In genomic region chr6:15791401-15792137, GRCh38 we compare ENCODE assay signal across 1 cellular context.
A peak's percentile ranks its signal among the peaks of the same experiment; 100 is the strongest.
TF ChIP-seq lines count a peak whose summit lies in the region.

No MANE protein-coding gene starts in this region.

TF ChIP-seq in HepG2, 621 proteins besides CTCF, POLR2A, EP300 and RAD21:
- TF ChIP-seq ZNF687 (CRISPR knock-in tag; IDR thresholded peaks at IDR 0.05): peak; percentile 37
- peak; percentile 75 for TF ChIP-seq ZNF143 (CRISPR knock-in tag; IDR thresholded peaks at IDR 0.05)
- TF ChIP-seq TGIF2 (CRISPR knock-in tag; IDR thresholded peaks at IDR 0.05): peak; percentile 26; the same call in 1 of the 2 replicates
- peak; percentile 26; the same call in 1 of the 2 replicates for TF ChIP-seq ZNF292 (CRISPR knock-in tag; IDR thresholded peaks at IDR 0.05; ENCODE audit: borderline replicate concordance, low read depth)
- no peak for TF ChIP-seq KLF6 (CRISPR knock-in tag; IDR thresholded peaks at IDR 0.05)
- no peak for TF ChIP-seq PHF8 (CRISPR knock-in tag; IDR thresholded peaks at IDR 0.05)
- peak; percentile 59; the same call in 1 of the 2 replicates for TF ChIP-seq ZFX (CRISPR knock-in tag; IDR thresholded peaks at IDR 0.05; ENCODE audit: low read depth)
- TF ChIP-seq NFRKB (IDR thresholded peaks at IDR 0.05): no peak
- 0 out of 2 replicates have a peak, but pooled peaks have one; percentile 36 for TF ChIP-seq ZNF121 (CRISPR knock-in tag; IDR thresholded peaks at IDR 0.05)
- peak; percentile 83 for TF ChIP-seq TEAD3 (CRISPR knock-in tag; optimal IDR thresholded peaks at IDR 0.05; ENCODE audit: borderline replicate concordance)
- 0 out of 2 replicates have a peak, but pooled peaks have one; percentile 34 for TF ChIP-seq TFE3 (CRISPR knock-in tag; IDR thresholded peaks at IDR 0.05)
- TF ChIP-seq HNF1A (IDR thresholded peaks at IDR 0.05; ENCODE audit: low read depth): peak; percentile 61; the same call in 1 of the 2 replicates
- TF ChIP-seq HNF1A (CRISPR knock-in tag; IDR thresholded peaks at IDR 0.05; ENCODE audit: borderline replicate concordance): peak; percentile 66; the same call in 1 of the 2 replicates
- TF ChIP-seq ARID5B (CRISPR knock-in tag; IDR thresholded peaks at IDR 0.05): peak; percentile 34; the same call in 1 of the 2 replicates
- 0 out of 2 replicates have a peak, but pooled peaks have one; percentile 34 for TF ChIP-seq ZMAT3 (CRISPR knock-in tag; conservative IDR thresholded peaks at IDR 0.05)
- no peak for TF ChIP-seq SOX6 (IDR thresholded peaks at IDR 0.05)
- 0 out of 2 replicates have a peak, but pooled peaks have one; percentile 22 for TF ChIP-seq SOX6 (CRISPR knock-in tag; IDR thresholded peaks at IDR 0.05)
- peak; percentile 9; the same call in 1 of the 2 replicates for TF ChIP-seq RXRB (CRISPR knock-in tag; IDR thresholded peaks at IDR 0.05; ENCODE audit: borderline replicate concordance)
- TF ChIP-seq ZNF558 (CRISPR knock-in tag; IDR thresholded peaks at IDR 0.05; ENCODE audit: borderline replicate concordance): no peak
- TF ChIP-seq EHMT2 (IDR thresholded peaks at IDR 0.05; ENCODE audit: borderline replicate concordance, low read depth, low read length): no peak
- TF ChIP-seq MAX (IDR thresholded peaks at IDR 0.05): 0 out of 2 replicates have a peak, but pooled peaks have one; percentile 20
- TF ChIP-seq ATAD3A (CRISPR knock-in tag; IDR thresholded peaks at IDR 0.05): no peak
- peak; percentile 48; the same call in 1 of the 2 replicates for TF ChIP-seq SOX5 (CRISPR knock-in tag; IDR thresholded peaks at IDR 0.05; ENCODE audit: borderline replicate concordance)
- TF ChIP-seq ZFP1 (CRISPR knock-in tag; IDR thresholded peaks at IDR 0.05): no peak
- TF ChIP-seq ELF3 (CRISPR knock-in tag; IDR thresholded peaks at IDR 0.05): peak; percentile 55
- TF ChIP-seq ZUFSP (CRISPR knock-in tag; IDR thresholded peaks at IDR 0.05; ENCODE audit: borderline replicate concordance): no peak
- no peak for TF ChIP-seq FLYWCH1 (CRISPR knock-in tag; IDR thresholded peaks at IDR 0.05)
- TF ChIP-seq U2AF2 (IDR thresholded peaks at IDR 0.05; ENCODE audit: low read depth, low read length): no peak
- no peak for TF ChIP-seq SOX13 (IDR thresholded peaks at IDR 0.05)
- TF ChIP-seq SOX13 (CRISPR knock-in tag; conservative IDR thresholded peaks at IDR 0.05 in 1 of 2, IDR thresholded peaks at IDR 0.05 in 1 of 2): peak in 1 of 2 experiments; percentile 45; a peak in 1 of 4 replicates
- TF ChIP-seq ATF4 (CRISPR knock-in tag; IDR thresholded peaks at IDR 0.05): no peak
TF ChIP-seq in HepG2: peak in this region for 17.
